In the genomic region with DNA sequence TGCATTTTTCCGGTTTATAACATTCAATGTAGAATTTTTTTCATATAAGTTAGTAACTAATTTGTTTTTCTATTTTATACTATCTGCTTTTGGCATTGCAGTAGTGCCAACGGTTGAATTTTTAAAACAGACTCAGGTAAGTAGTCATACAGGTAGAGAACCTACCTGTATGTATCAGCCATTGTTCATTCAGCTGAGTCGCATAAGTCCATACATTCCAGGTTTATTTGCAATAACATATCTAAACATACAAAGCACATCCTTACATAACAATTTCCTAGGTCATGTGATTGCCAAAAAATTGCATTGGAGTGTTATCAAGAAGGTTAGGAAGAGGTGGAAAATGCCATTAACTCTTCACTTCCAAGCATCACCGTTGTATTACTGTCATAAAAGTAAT, we compare ENCODE assay signal across 23 cellular contexts.
A peak's percentile ranks its signal among the peaks of the same experiment; 100 is the strongest.
DNase-seq lines count a peak whose midpoint lies in the region; ATAC-seq, FAIRE-seq and TF ChIP-seq lines count a peak whose summit lies in the region.
"Had no signal": no experiment of that assay in that cellular context is flagged by ENCODE, and none has a peak within 500 bp of the region (broad histone marks: within the 10 kb centered on the region; RNA-seq: fewer than 3 reads in every experiment).

No MANE protein-coding gene starts in this region.

- no peaks in the 10 kb centered on the region for H3K36me3 ChIP-seq in SK-N-SH (replicated peaks in 1 of 2; ENCODE audit: control insufficient read depth in 1 of 2, insufficient read depth in 2 of 2, low read length in 1 of 2)
- H3K36me3 ChIP-seq in RWPE2 (ENCODE audit: low read depth), result no peaks in the 10 kb centered on the region; the same call in 1 of the 2 replicates
- H3K36me3 ChIP-seq in keratinocyte (ENCODE audit: control insufficient read depth in 2 of 2, extremely low read depth in 1 of 2, insufficient read depth in 2 of 2, low read length in 2 of 2), result no peaks in the 10 kb centered on the region
- H3K36me3 ChIP-seq: BLaER1 had no signal

- TF ChIP-seq CTCF in SK-N-SH (IDR thresholded peaks at IDR 0.05) (no peak), RWPE2 (IDR thresholded peaks at IDR 0.05; ENCODE audit: poor library complexity, severe bottlenecking) (no peak), epithelial cell of esophagus (IDR thresholded peaks at IDR 0.05; ENCODE audit: insufficient read depth, low read depth, low read length, missing control alignments) (no peak), keratinocyte (optimal IDR thresholded peaks at IDR 0.05 in 1 of 3, IDR thresholded peaks at IDR 0.05 in 1 of 3, conservative IDR thresholded peaks at IDR 0.05 in 1 of 3; ENCODE audit: extremely low read depth in 1 of 3, insufficient read depth in 2 of 3, low read length in 3 of 3) (no peak)

- no peaks in the 10 kb centered on the region for H3K27me3 Mint-ChIP-seq in stimulated activated memory B cell treated with anti-CD40 and anti-IgM and Interleukin-4, amounts not matched to agents 10 μg/mL and 1 μg/mL and 100 μg/mL, for 72 hours
- H3K27me3 Mint-ChIP-seq: B cell; CD4-positive, CD25-positive, alpha-beta regulatory T cell had no signal

- peaks cover 20% of the 10 kb centered on the region for H3F3A ChIP-seq in SK-N-SH (replicated peaks; ENCODE audit: insufficient read depth)

- dilution Hi-C loops in keratinocyte (cut with MboI; ENCODE audit: extremely low pct_ligation_motif_present, low sequenced_read_pairs), result no loop called here

- ATAC-seq in SK-N-SH treated with all-trans-retinoic acid at 6 μM for 48 hours, result no peak
- peak; percentile 15; the same call in 1 of the 3 replicates for ATAC-seq in RWPE2 (ENCODE audit: low read depth)
- ATAC-seq in GM21786 (IDR thresholded peaks at IDR 0.05; ENCODE audit: unreplicated experiment), result no peak
- no peak for ATAC-seq in stimulated activated memory B cell treated with anti-CD40 and anti-IgM and Interleukin-4, amounts not matched to agents 10 μg/mL and 1 μg/mL and 100 μg/mL, for 72 hours
- ATAC-seq in GM21529 (IDR thresholded peaks at IDR 0.05; ENCODE audit: unreplicated experiment), result no peak
- ATAC-seq: CD8-positive, alpha-beta T cell; GM23338; HCT116 had no signal

- H3K79me2 ChIP-seq in SK-N-SH (ENCODE audit: insufficient read depth) (no peaks in the 10 kb centered on the region), keratinocyte (ENCODE audit: control insufficient read depth, insufficient read depth, low read length) (no peaks in the 10 kb centered on the region)

- H3K9ac ChIP-seq in SK-N-SH, result no peak overlapping the region
- no peak overlapping the region for H3K9ac ChIP-seq in keratinocyte (ENCODE audit: control insufficient read depth, extremely low read depth, insufficient read depth, low read length)
- H3K9ac ChIP-seq: BLaER1 had no signal

- no peak overlapping the region for H3K27ac Mint-ChIP-seq in stimulated activated memory B cell treated with anti-CD40 and anti-IgM and Interleukin-4, amounts not matched to agents 10 μg/mL and 1 μg/mL and 100 μg/mL, for 72 hours
- H3K27ac Mint-ChIP-seq: B cell; CD4-positive, CD25-positive, alpha-beta regulatory T cell; CD8-positive, alpha-beta T cell; GM23338; H9 had no signal

- TF ChIP-seq EP300 in SK-N-SH (IDR thresholded peaks at IDR 0.05; ENCODE audit: borderline replicate concordance in 1 of 2, low read depth in 1 of 2, low read length in 1 of 2), result no peak

- 81% methylated on average over 4 of the region's 4 CpGs for WGBS in SK-N-SH (ENCODE audit: low lambda C conversion rate)

- H3K9me3 Mint-ChIP-seq in stimulated activated memory B cell treated with anti-CD40 and anti-IgM and Interleukin-4, amounts not matched to agents 10 μg/mL and 1 μg/mL and 100 μg/mL, for 72 hours, result peaks cover 9% of the 10 kb centered on the region
- H3K9me3 Mint-ChIP-seq: GM23338, H9 had no signal

- CTCF ChIA-PET in SK-N-SH (lab: Yijun Ruan, JAX), result no interaction called here

- POLR2A ChIA-PET in SK-N-SH (lab: Yijun Ruan, JAX), result no interaction called here

- H3K4me1 ChIP-seq in SK-N-SH (ENCODE audit: control insufficient read depth in 1 of 2, insufficient read depth in 2 of 2, low read depth in 1 of 2, low read length in 1 of 2), result peaks cover 0 to 6% of the 10 kb centered on the region in 2 experiments; a peak in 1 of 4 replicates
- H3K4me1 ChIP-seq in RWPE2 (ENCODE audit: insufficient read depth, poor library complexity, severe bottlenecking), result peaks cover 14% of the 10 kb centered on the region
- H3K4me1 ChIP-seq in keratinocyte (ENCODE audit: control insufficient read depth, extremely low read depth, insufficient read depth, low read length), result peaks cover 15% of the 10 kb centered on the region
- H3K4me1 ChIP-seq: BLaER1, Caco-2 had no signal

- no peaks in the 10 kb centered on the region for H4K20me1 ChIP-seq in SK-N-SH (ENCODE audit: insufficient read depth)
- no peaks in the 10 kb centered on the region for H4K20me1 ChIP-seq in keratinocyte (ENCODE audit: control insufficient read depth, extremely low read depth, insufficient read depth, low read length)
- H4K20me1 ChIP-seq: BLaER1 had no signal

- H3K9me2 ChIP-seq in SK-N-SH, result no peaks in the 10 kb centered on the region

- H3K9me3 ChIP-seq in SK-N-SH (no peaks in the 10 kb centered on the region), RWPE2 (ENCODE audit: severe bottlenecking) (no peaks in the 10 kb centered on the region), keratinocyte (ENCODE audit: control insufficient read depth, low read depth, low read length) (no peaks in the 10 kb centered on the region)
- H3K9me3 ChIP-seq: BLaER1, Caco-2 had no signal

- H3K4me1 Mint-ChIP-seq in stimulated activated memory B cell treated with anti-CD40 and anti-IgM and Interleukin-4, amounts not matched to agents 10 μg/mL and 1 μg/mL and 100 μg/mL, for 72 hours, result no peaks in the 10 kb centered on the region
- H3K4me1 Mint-ChIP-seq: B cell; CD4-positive, CD25-positive, alpha-beta regulatory T cell had no signal

- TF ChIP-seq RAD21 in SK-N-SH (IDR thresholded peaks at IDR 0.05; ENCODE audit: low read length), result no peak

- H3K4me2 ChIP-seq in SK-N-SH, result no peak overlapping the region
- no peak overlapping the region for H3K4me2 ChIP-seq in keratinocyte (ENCODE audit: control insufficient read depth, extremely low read depth, insufficient read depth, low read depth, low read length)
- H3K4me2 ChIP-seq: BLaER1, GM23338 had no signal

- H3K4me3 ChIP-seq in SK-N-SH (ENCODE audit: low read depth in 2 of 2, low read length in 1 of 2) (no peak overlapping the region), RWPE2 (ENCODE audit: severe bottlenecking) (no peak overlapping the region), epithelial cell of esophagus (ENCODE audit: low read length) (no peak overlapping the region), keratinocyte (ENCODE audit: control insufficient read depth in 2 of 3, extremely low read depth in 1 of 3, insufficient read depth in 2 of 3, low read depth in 1 of 3, low read length in 3 of 3) (no peak overlapping the region)
- H3K4me3 ChIP-seq: BLaER1, GM23338 had no signal

- no peaks in the 10 kb centered on the region for H3K36me3 Mint-ChIP-seq in stimulated activated memory B cell treated with anti-CD40 and anti-IgM and Interleukin-4, amounts not matched to agents 10 μg/mL and 1 μg/mL and 100 μg/mL, for 72 hours
- H3K36me3 Mint-ChIP-seq: CD4-positive, CD25-positive, alpha-beta regulatory T cell; CD8-positive, alpha-beta T cell had no signal

- no peak overlapping the region for H3K27ac ChIP-seq in SK-N-SH (ENCODE audit: low read depth in 2 of 2, low read length in 1 of 2)
- H3K27ac ChIP-seq in RWPE2 (ENCODE audit: poor library complexity, severe bottlenecking), result no peak overlapping the region
- H3K27ac ChIP-seq in keratinocyte (ENCODE audit: control insufficient read depth, insufficient read depth, low read length), result no peak overlapping the region
- H3K27ac ChIP-seq: 22Rv1, BLaER1, C4-2B had no signal

- H2AFZ ChIP-seq in SK-N-SH (ENCODE audit: low read depth), result peak overlapping the region; percentile 31; the same call in 1 of the 2 replicates
- no peak overlapping the region for H2AFZ ChIP-seq in keratinocyte (ENCODE audit: control insufficient read depth, low read length)
- H2AFZ ChIP-seq: GM23338 had no signal

- H3K4me3 Mint-ChIP-seq in stimulated activated memory B cell treated with anti-CD40 and anti-IgM and Interleukin-4, amounts not matched to agents 10 μg/mL and 1 μg/mL and 100 μg/mL, for 72 hours, result no peak overlapping the region
- H3K4me3 Mint-ChIP-seq: B cell; CD4-positive, CD25-positive, alpha-beta regulatory T cell; CD8-positive, alpha-beta T cell; GM23338; H9 had no signal

- no peaks in the 10 kb centered on the region for H3K9me1 ChIP-seq in keratinocyte (ENCODE audit: control insufficient read depth, extremely low read depth, insufficient read depth, low read length)

- no peak for FAIRE-seq in keratinocyte (lab: Jason Lieb, UNC)
- FAIRE-seq: A204.1, G401.6, GM18507 had no signal

- no peaks in the 10 kb centered on the region for H3K27me3 ChIP-seq in SK-N-SH (ENCODE audit: insufficient read depth)
- H3K27me3 ChIP-seq in RWPE2 (ENCODE audit: insufficient read depth, poor library complexity, severe bottlenecking), result no peaks in the 10 kb centered on the region
- H3K27me3 ChIP-seq in keratinocyte (ENCODE audit: control insufficient read depth, extremely low read depth, insufficient read depth, low read length), result no peaks in the 10 kb centered on the region
- H3K27me3 ChIP-seq: BLaER1 had no signal

- DNase-seq in SK-N-SH (no peak), RWPE2 (ENCODE audit: low spot score) (no peak), epithelial cell of esophagus (ENCODE audit: low read depth) (peak; percentile 55), keratinocyte (ENCODE audit: low read depth, low spot score) (peak; percentile 33)
- DNase-seq: Caco-2; CD4-positive, CD25-positive, alpha-beta regulatory T cell; CD8-positive, alpha-beta T cell; DMS153; DND-41; H9 had no signal

TF ChIP-seq in SK-N-SH, 30 proteins besides CTCF, POLR2A, EP300 and RAD21:
- no peak for TF ChIP-seq JUND (IDR thresholded peaks at IDR 0.05)
- TF ChIP-seq RFX5 (IDR thresholded peaks at IDR 0.05; ENCODE audit: low read length), result no peak

TF ChIP-seq in SK-N-SH treated with all-trans-retinoic acid at 6 μM for 48 hours, 23 proteins besides CTCF, POLR2A, EP300 and RAD21 (continues in another document):
- TF ChIP-seq ESRRG (CRISPR knock-in tag; IDR thresholded peaks at IDR 0.05) (no peak), PPARA (CRISPR knock-in tag; IDR thresholded peaks at IDR 0.05; ENCODE audit: borderline replicate concordance) (no peak)

Comparison
In these comparisons a context has a peak if more than half of its experiments do, and no peak if none do; other contexts are left out.
1. DNase-seq: peak in epithelial cell of esophagus (single experiment) and keratinocyte (single experiment); none in SK-N-SH (single experiment) and RWPE2 (single experiment).